ENCODE assay signal across 10 cellular contexts in the genomic region with DNA sequence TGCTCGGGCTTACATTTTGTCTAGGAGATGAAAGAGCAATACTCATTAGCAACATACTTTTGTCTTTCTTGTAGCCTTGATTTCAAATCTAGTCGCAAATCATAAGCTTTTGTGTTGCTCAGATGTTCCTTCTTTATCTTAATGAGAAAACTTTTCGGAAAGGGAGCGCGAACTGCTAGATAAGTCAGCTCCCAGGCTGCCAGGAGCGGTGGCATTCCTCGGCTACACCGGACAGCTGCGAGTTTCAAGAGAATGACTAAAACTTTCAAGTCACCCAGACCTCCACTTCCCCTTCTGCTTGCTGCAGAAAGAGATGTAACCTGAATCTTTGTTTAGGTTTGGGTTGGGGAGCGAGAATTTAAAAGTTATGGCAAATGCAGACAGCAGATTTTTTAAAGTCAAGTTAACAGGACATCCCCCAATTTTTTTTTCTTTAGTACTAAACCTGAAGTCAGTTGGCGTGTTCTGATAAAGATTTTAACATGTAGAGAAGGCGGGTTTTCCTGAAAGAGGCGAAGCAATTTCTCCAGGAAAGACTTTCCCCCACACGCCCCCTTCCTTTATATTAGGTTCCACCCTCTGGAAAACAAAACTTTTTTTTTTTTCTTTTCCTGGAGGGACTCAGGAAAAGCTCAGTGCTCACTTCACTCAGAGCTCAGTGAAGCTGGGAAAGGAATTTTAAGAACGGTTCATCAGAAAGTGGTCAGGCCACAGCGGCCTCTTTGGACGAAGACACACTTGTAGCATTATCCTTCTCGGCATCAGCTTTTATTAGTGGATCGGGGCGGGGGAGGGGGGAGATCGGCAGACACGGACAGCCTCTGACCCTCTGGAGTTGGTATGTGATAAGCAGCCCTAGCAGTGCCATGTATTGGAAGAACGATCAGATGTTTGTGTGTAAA. TPM values are rescaled to one million over a fixed set of nuclear protein-coding genes. Genes with fewer than 3 reads are reported as not detected.
DNase-seq lines count a peak whose midpoint lies in the region; ATAC-seq, FAIRE-seq and TF ChIP-seq lines count a peak whose summit lies in the region.
"Had no signal": no experiment of that assay in that cellular context is flagged by ENCODE, and none has a peak within 500 bp of the region (broad histone marks: within the 10 kb centered on the region; RNA-seq: fewer than 3 reads in every experiment).

A gene (plus strand): TSS at position 635 of the 902 bp plus-strand sequence. CDS start 2,227 bp downstream, outside the sequence.

- H3K27ac Mint-ChIP-seq in brain, result peak within 1 kb of the TSS in 1 of 5 experiments; percentile 53
- no peak within 1 kb of the TSS for H3K27ac Mint-ChIP-seq in natural killer cell treated with Interleukin-12 subunit alpha and Interleukin-12 subunit beta and Interleukin-15 and Interleukin-18, amount 100 ng/mL, for 72 hours

- H3K4me3 Mint-ChIP-seq in brain, result peak within 1 kb of the TSS; percentile 79 to 87 (median 86)
- H3K4me3 Mint-ChIP-seq in natural killer cell treated with Interleukin-12 subunit alpha and Interleukin-12 subunit beta and Interleukin-15 and Interleukin-18, amount 100 ng/mL, for 72 hours, result no peak within 1 kb of the TSS

- CTCF ChIA-PET in AG04450 (lab: Charles Lee), result interaction anchor here (1.0 to 1.4 kb wide), 2 partner anchors 69 to 364 kb away, joined by 3 to 5 read pairs; no protein-coding TSS in a partner anchor
- CTCF ChIA-PET in HEK293T (lab: Yijun Ruan, JAX), result interaction anchor here (0.6 kb wide), 1 partner anchor 362 kb away, joined by 6 read pairs; no protein-coding TSS in a partner anchor

- H3K9me3 Mint-ChIP-seq in brain, result peaks cover 0 to 3% (median 0%) of the 10 kb centered on the region in 5 experiments
- H3K9me3 Mint-ChIP-seq in natural killer cell treated with Interleukin-12 subunit alpha and Interleukin-12 subunit beta and Interleukin-15 and Interleukin-18, amount 100 ng/mL, for 72 hours, result peaks cover 8% of the 10 kb centered on the region

- H3K4me1 ChIP-seq in muscle layer of colon (ENCODE audit: insufficient read depth, low read length) (peaks cover 13% of the 10 kb centered on the region), small intestine (ENCODE audit: control insufficient read depth in 2 of 2, insufficient read depth in 1 of 2, low read depth in 1 of 2, low read length in 1 of 2) (no peaks in the 10 kb centered on the region)

- no peak within 1 kb of the TSS for H3K9ac ChIP-seq in muscle layer of colon (ENCODE audit: low read length)

- H3K27me3 ChIP-seq in AG04450 (ENCODE audit: control insufficient read depth, insufficient read depth, low read length) (peaks cover 87% of the 10 kb centered on the region), muscle layer of colon (ENCODE audit: control insufficient read depth in 1 of 2, insufficient read depth in 2 of 2, low read length in 2 of 2) (peaks cover 83 to 96% of the 10 kb centered on the region in 2 donors), small intestine (ENCODE audit: control insufficient read depth in 2 of 2, insufficient read depth in 2 of 2, low read length in 2 of 2) (peaks cover 19 to 66% of the 10 kb centered on the region in 2 donors)

- no peak for FAIRE-seq in small intestine (lab: Jason Lieb, UNC)

- H3K36me3 Mint-ChIP-seq in brain, result no peaks in the 10 kb centered on the region
- H3K36me3 Mint-ChIP-seq in natural killer cell treated with Interleukin-12 subunit alpha and Interleukin-12 subunit beta and Interleukin-15 and Interleukin-18, amount 100 ng/mL, for 72 hours, result peaks cover 24% of the 10 kb centered on the region

- peaks cover 74% of the 10 kb centered on the region for H3K4me1 Mint-ChIP-seq in brain
- H3K4me1 Mint-ChIP-seq in natural killer cell treated with Interleukin-12 subunit alpha and Interleukin-12 subunit beta and Interleukin-15 and Interleukin-18, amount 100 ng/mL, for 72 hours (ENCODE audit: low read depth in 2 of 2), result no peaks in the 10 kb centered on the region

- no peak for ATAC-seq in natural killer cell treated with Interleukin-12 subunit alpha and Interleukin-12 subunit beta and Interleukin-15 and Interleukin-18, amount 100 ng/mL, for 72 hours
- ATAC-seq in GM21737 (IDR thresholded peaks at IDR 0.05; ENCODE audit: unreplicated experiment), result no peak

- H3K27ac ChIP-seq in AG04450 (ENCODE audit: low read depth, low read length) (no peak within 1 kb of the TSS), muscle layer of colon (ENCODE audit: low read depth, low read length) (no peak within 1 kb of the TSS), small intestine (ENCODE audit: low read depth in 1 of 2, low read length in 1 of 2) (no peak within 1 kb of the TSS)

- peak within 1 kb of the TSS; percentile 32 for H3K4me3 ChIP-seq in AG04450 (ENCODE audit: low read depth, low read length)
- peak within 1 kb of the TSS; percentile 24 to 39 for H3K4me3 ChIP-seq in muscle layer of colon (ENCODE audit: low read depth in 1 of 2, low read length in 2 of 2)
- H3K4me3 ChIP-seq in small intestine (ENCODE audit: low read depth in 1 of 2, low read length in 2 of 2), result peak within 1 kb of the TSS in 1 of 2 donors; percentile 16

- no peak for DNase-seq in AG04450 (ENCODE audit: low read depth, low spot score)
- peak; percentile 52 for DNase-seq in HEK293T (ENCODE audit: extremely low spot score)
- no peak for DNase-seq in dermis blood vessel endothelial cell
- DNase-seq in natural killer cell treated with Interleukin-12 subunit alpha and Interleukin-12 subunit beta and Interleukin-15 and Interleukin-18, amount 100 ng/mL, for 72 hours (ENCODE audit: low spot score), result no peak
- no peak for DNase-seq in small intestine
- DNase-seq: activated naive CD4-positive, alpha-beta T cell treated with Interleukin-2 at 50 U/mL for 16 hours; stimulated activated naive CD4-positive, alpha-beta T cell had no signal

- WGBS in small intestine, 3 donors, result 7 to 15% (median 9%) methylated on average over 23 of the region's 23 CpGs

- TF ChIP-seq CTCF in AG04450 (IDR thresholded peaks at IDR 0.05; ENCODE audit: low read depth, low read length), result no peak
- TF ChIP-seq CTCF in brain (conservative IDR thresholded peaks at IDR 0.05), result no peak

- POLR2A ChIA-PET in AG04450 (lab: Yijun Ruan, JAX) (no interaction called here), HEK293T (lab: Yijun Ruan, JAX) (interaction anchor here (0.6 to 2.2 kb wide), 4 partner anchors 14 to 170 kb away, joined by 4 to 7 read pairs (median 6); no protein-coding TSS in a partner anchor)

- H3K9me3 ChIP-seq in AG04450 (ENCODE audit: control insufficient read depth, insufficient read depth, low read length) (peaks cover 9% of the 10 kb centered on the region; the same call in 1 of the 2 replicates), muscle layer of colon (ENCODE audit: low read length) (no peaks in the 10 kb centered on the region), small intestine (ENCODE audit: control insufficient read depth, low read depth) (no peaks in the 10 kb centered on the region)

- peaks cover 100% of the 10 kb centered on the region for H3K27me3 Mint-ChIP-seq in brain
- H3K27me3 Mint-ChIP-seq in natural killer cell treated with Interleukin-12 subunit alpha and Interleukin-12 subunit beta and Interleukin-15 and Interleukin-18, amount 100 ng/mL, for 72 hours, result peaks cover 46 to 48% of the 10 kb centered on the region in 2 donors

- H3K36me3 ChIP-seq in muscle layer of colon (ENCODE audit: insufficient read depth, low read length) (no peaks in the 10 kb centered on the region), small intestine (ENCODE audit: control insufficient read depth in 2 of 2, insufficient read depth in 2 of 2, low read length in 2 of 2) (no peaks in the 10 kb centered on the region)

TF ChIP-seq in HEK293T, 16 proteins besides CTCF, POLR2A, EP300 and RAD21:
- TF ChIP-seq, protein P1, sequence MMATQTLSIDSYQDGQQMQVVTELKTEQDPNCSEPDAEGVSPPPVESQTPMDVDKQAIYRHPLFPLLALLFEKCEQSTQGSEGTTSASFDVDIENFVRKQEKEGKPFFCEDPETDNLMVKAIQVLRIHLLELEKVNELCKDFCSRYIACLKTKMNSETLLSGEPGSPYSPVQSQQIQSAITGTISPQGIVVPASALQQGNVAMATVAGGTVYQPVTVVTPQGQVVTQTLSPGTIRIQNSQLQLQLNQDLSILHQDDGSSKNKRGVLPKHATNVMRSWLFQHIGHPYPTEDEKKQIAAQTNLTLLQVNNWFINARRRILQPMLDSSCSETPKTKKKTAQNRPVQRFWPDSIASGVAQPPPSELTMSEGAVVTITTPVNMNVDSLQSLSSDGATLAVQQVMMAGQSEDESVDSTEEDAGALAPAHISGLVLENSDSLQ (IDR thresholded peaks at IDR 0.05), result no peak

RNA-seq across cellular contexts. Expression of the gene that starts here (rescaled TPM):
- not detected in 2 replicates for polyA plus RNA-seq in AG04450 (2011; rRNA removed)
- not detected in 2 replicates for polyA minus RNA-seq in AG04450 (2011; rRNA and poly(A)+ RNA removed)
- not detected for polyA plus RNA-seq in brain (ENCODE audit: insufficient read depth, low read depth, low replicate concordance)
- not detected in 2 replicates for total RNA-seq in dermis blood vessel endothelial cell
- not detected for total RNA-seq in natural killer cell treated with Interleukin-12 subunit alpha and Interleukin-12 subunit beta and Interleukin-15 and Interleukin-18, amount 100 ng/mL, for 72 hours
- polyA plus RNA-seq in small intestine, result not detected
